ENCODE assay signal across 11 cellular contexts in the genomic region with DNA sequence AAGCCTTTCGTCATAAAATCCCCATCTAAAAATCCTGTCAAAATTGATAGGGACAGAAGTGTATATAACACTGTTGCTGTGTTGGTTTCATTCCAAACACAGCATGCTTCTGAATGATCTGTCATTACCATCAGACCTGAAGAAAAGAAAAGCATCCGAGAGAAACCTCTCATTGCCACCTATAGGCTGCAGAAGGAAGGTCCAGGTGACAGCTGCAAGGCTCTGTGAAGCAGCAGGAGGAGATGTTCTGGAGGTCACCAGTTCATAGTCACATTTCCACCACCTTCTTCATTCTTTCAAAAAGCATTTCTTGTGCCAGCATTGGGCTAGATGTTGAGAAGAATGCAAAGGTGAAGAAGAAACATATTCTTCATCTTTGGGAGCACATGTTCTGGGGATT.
DNase-seq lines count a peak whose midpoint lies in the region; ATAC-seq and TF ChIP-seq lines count a peak whose summit lies in the region.
"Had no signal": no experiment of that assay in that cellular context is flagged by ENCODE, and none has a peak within 500 bp of the region (broad histone marks: within the 10 kb centered on the region; RNA-seq: fewer than 3 reads in every experiment).

No MANE protein-coding gene starts in this region.

- no peak overlapping the region for H3K4me3 Mint-ChIP-seq in WTC11
- H3K4me3 Mint-ChIP-seq: activated CD8-positive, alpha-beta memory T cell treated with anti-CD3 and anti-CD28 coated beads, Interleukin-2, amount 10 ng/mL, durations not matched to agents 7 days and 5 days; T-cell had no signal

- TF ChIP-seq POLR2A in right lobe of liver (IDR thresholded peaks at IDR 0.05) (no peak), GM18505 (IDR thresholded peaks at IDR 0.05; ENCODE audit: borderline replicate concordance, extremely low read depth, insufficient read depth, insufficient read length) (no peak)

- peaks cover 19% of the 10 kb centered on the region for H3K4me1 Mint-ChIP-seq in WTC11
- H3K4me1 Mint-ChIP-seq: activated CD8-positive, alpha-beta memory T cell treated with anti-CD3 and anti-CD28 coated beads, Interleukin-2, amount 10 ng/mL, durations not matched to agents 7 days and 5 days had no signal

- 61% methylated on average over 2 of the region's 2 CpGs for WGBS in right lobe of liver (ENCODE audit: insufficient coverage, low coverage, low lambda C conversion rate, missing lambda C conversion rate)

- TF ChIP-seq CTCF in GM12874 (IDR thresholded peaks at IDR 0.05; ENCODE audit: insufficient read depth, low read depth, low read length) (peak; percentile 49), WTC11 (IDR thresholded peaks at IDR 0.05) (peak; percentile 21; the same call in 1 of the 2 replicates), right lobe of liver (IDR thresholded peaks at IDR 0.05) (peak; percentile 35 to 48 (median 46))

- no peak overlapping the region for H3K27ac Mint-ChIP-seq in WTC11
- H3K27ac Mint-ChIP-seq: activated CD8-positive, alpha-beta memory T cell treated with anti-CD3 and anti-CD28 coated beads, Interleukin-2, amount 10 ng/mL, durations not matched to agents 7 days and 5 days; T-cell had no signal

- POLR2A ChIA-PET in WTC11 (lab: Charles Lee) = no interaction called here

- DNase-seq in WTC11 (ENCODE audit: low spot score) = no peak
- no peak for DNase-seq in right lobe of liver
- DNase-seq in activated T-cell treated with anti-CD3 and anti-CD28 coated beads for 4 hours = no peak
- no peak for DNase-seq in cardiac septum (ENCODE audit: low spot score)
- DNase-seq: activated CD8-positive, alpha-beta memory T cell treated with anti-CD3 and anti-CD28 coated beads, Interleukin-2, amount 10 ng/mL, durations not matched to agents 7 days and 5 days; amygdala; DMS53 had no signal

- H3K27me3 Mint-ChIP-seq in WTC11 (ENCODE audit: low read depth) = peaks cover 16% of the 10 kb centered on the region
- H3K27me3 Mint-ChIP-seq: activated CD8-positive, alpha-beta memory T cell treated with anti-CD3 and anti-CD28 coated beads, Interleukin-2, amount 10 ng/mL, durations not matched to agents 7 days and 5 days had no signal

- no peaks in the 10 kb centered on the region for H3K27me3 ChIP-seq in right lobe of liver

- H3K27ac ChIP-seq in right lobe of liver = no peak overlapping the region

- intact Hi-C loops in right lobe of liver (cut with DNase I) (loop anchor here in 1 of 2 donors (10.0 kb wide), 1 partner anchor 462 kb away; no protein-coding TSS in a partner anchor), cardiac septum (cut with DNase I) (no loop called here)

- peak; percentile 64 for ATAC-seq in HG03565 (IDR thresholded peaks at IDR 0.05; ENCODE audit: unreplicated experiment)
- ATAC-seq in WTC11 = peak; percentile 74
- peak; percentile 59 to 73 (median 69) for ATAC-seq in right lobe of liver
- ATAC-seq in GM18505 (IDR thresholded peaks at IDR 0.05; ENCODE audit: unreplicated experiment) = no peak
- ATAC-seq: activated CD8-positive, alpha-beta memory T cell treated with anti-CD3 and anti-CD28 coated beads, Interleukin-2, amount 10 ng/mL, durations not matched to agents 7 days and 5 days had no signal

- H3K36me3 ChIP-seq in right lobe of liver = no peaks in the 10 kb centered on the region

- peaks cover 16% of the 10 kb centered on the region for H3K9me3 Mint-ChIP-seq in WTC11
- H3K9me3 Mint-ChIP-seq: T-cell had no signal

- H3K4me3 ChIP-seq in right lobe of liver = no peak overlapping the region

- CTCF ChIA-PET in WTC11 (lab: Charles Lee) = no interaction called here

- H3K36me3 Mint-ChIP-seq in WTC11 = peaks cover 16% of the 10 kb centered on the region
- H3K36me3 Mint-ChIP-seq: activated CD8-positive, alpha-beta memory T cell treated with anti-CD3 and anti-CD28 coated beads, Interleukin-2, amount 10 ng/mL, durations not matched to agents 7 days and 5 days; T-cell had no signal

- H3K4me1 ChIP-seq in right lobe of liver = no peaks in the 10 kb centered on the region

- no peaks in the 10 kb centered on the region for H3K9me3 ChIP-seq in right lobe of liver

TF ChIP-seq in WTC11, 78 proteins besides CTCF, POLR2A, EP300 and RAD21:
- TF ChIP-seq FOXK1 (CRISPR knock-in tag; IDR thresholded peaks at IDR 0.05) (no peak), HMGA2 (CRISPR knock-in tag; IDR thresholded peaks at IDR 0.05) (no peak), ZNF512 (CRISPR knock-in tag; IDR thresholded peaks at IDR 0.05; ENCODE audit: borderline replicate concordance) (0 out of 2 replicates have a peak, but pooled peaks have one; percentile 24), ATF6 (CRISPR knock-in tag; IDR thresholded peaks at IDR 0.05) (no peak)
